Comparison of ENCODE assay signal across 1 cellular context in genomic region chr2:217316743-217317142, GRCh38.
TF ChIP-seq lines count a peak whose summit lies in the region.

No MANE protein-coding gene starts in this region.

TF ChIP-seq in HepG2, 621 proteins besides CTCF, POLR2A, EP300 and RAD21 (continued from another document):
- TF ChIP-seq ARID5B (CRISPR knock-in tag; IDR thresholded peaks at IDR 0.05), result no peak
- no peak for TF ChIP-seq ZNF441 (CRISPR knock-in tag; IDR thresholded peaks at IDR 0.05; ENCODE audit: borderline replicate concordance)
- TF ChIP-seq ZNF674 (CRISPR knock-in tag; IDR thresholded peaks at IDR 0.05; ENCODE audit: low read depth), result no peak
- TF ChIP-seq NFRKB (IDR thresholded peaks at IDR 0.05), result no peak
- no peak for TF ChIP-seq ZNF343 (CRISPR knock-in tag; IDR thresholded peaks at IDR 0.05)
- TF ChIP-seq MLXIP (CRISPR knock-in tag; IDR thresholded peaks at IDR 0.05; ENCODE audit: borderline replicate concordance), result no peak
- no peak for TF ChIP-seq GTF2F1 (IDR thresholded peaks at IDR 0.05; ENCODE audit: low read length)
- TF ChIP-seq GRHL1 (CRISPR knock-in tag; conservative IDR thresholded peaks at IDR 0.05), result no peak
- no peak for TF ChIP-seq ATF7 (IDR thresholded peaks at IDR 0.05)
- no peak for TF ChIP-seq ATF7 (CRISPR knock-in tag; IDR thresholded peaks at IDR 0.05)
- no peak for TF ChIP-seq DMAP1 (CRISPR knock-in tag; IDR thresholded peaks at IDR 0.05)
- TF ChIP-seq PAWR (CRISPR knock-in tag; IDR thresholded peaks at IDR 0.05; ENCODE audit: borderline replicate concordance), result no peak
- no peak for TF ChIP-seq HMGXB3 (CRISPR knock-in tag; IDR thresholded peaks at IDR 0.05; ENCODE audit: borderline replicate concordance)
- no peak for TF ChIP-seq IKZF4 (CRISPR knock-in tag; IDR thresholded peaks at IDR 0.05; ENCODE audit: borderline replicate concordance, low read depth, not compliant biosample characterization)
- TF ChIP-seq ZNF263 (CRISPR knock-in tag; IDR thresholded peaks at IDR 0.05), result no peak
